Comparison of ENCODE assay signal across 1 cellular context in the genomic region with DNA sequence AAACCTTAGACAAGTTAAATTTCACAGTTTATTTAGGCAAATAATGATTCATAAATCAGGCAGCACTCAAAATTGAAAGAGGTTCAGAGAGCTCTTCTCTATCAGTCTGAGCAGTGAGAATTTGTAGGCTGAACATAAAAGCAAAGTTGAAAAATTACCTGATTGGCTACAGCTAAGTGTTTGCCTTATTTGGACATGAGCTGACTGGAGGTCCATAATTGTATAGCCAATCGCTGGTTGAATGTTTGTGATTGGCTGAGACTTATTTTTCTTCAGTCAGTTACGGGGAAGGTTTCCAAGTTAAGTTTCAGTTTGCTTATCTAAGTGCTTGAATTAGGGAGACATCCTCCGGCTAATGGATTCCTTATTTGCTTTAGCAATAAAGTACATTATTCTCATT.
TF ChIP-seq lines count a peak whose summit lies in the region.

No MANE protein-coding gene starts in this region.

TF ChIP-seq in GM12878, 131 proteins besides CTCF, POLR2A, EP300 and RAD21:
- TF ChIP-seq RB1 (IDR thresholded peaks at IDR 0.05; ENCODE audit: borderline replicate concordance) (no peak), BHLHE40 (IDR thresholded peaks at IDR 0.05; ENCODE audit: borderline replicate concordance in 1 of 2, low read depth in 2 of 2, low read length in 1 of 2) (no peak), JUND (IDR thresholded peaks at IDR 0.05; ENCODE audit: low read depth, low read length) (no peak), SRF (IDR thresholded peaks at IDR 0.05; ENCODE audit: low read depth in 2 of 2, low read length in 2 of 2) (peak in 1 of 2 experiments; percentile 35; a peak in 1 of 4 replicates), MLLT1 (IDR thresholded peaks at IDR 0.05) (no peak), NR2F1 (conservative IDR thresholded peaks at IDR 0.05) (no peak), RFX5 (IDR thresholded peaks at IDR 0.05; ENCODE audit: low read depth, low read length) (no peak)
